Comparison of ENCODE assay signal across 8 cellular contexts in the genomic region with DNA sequence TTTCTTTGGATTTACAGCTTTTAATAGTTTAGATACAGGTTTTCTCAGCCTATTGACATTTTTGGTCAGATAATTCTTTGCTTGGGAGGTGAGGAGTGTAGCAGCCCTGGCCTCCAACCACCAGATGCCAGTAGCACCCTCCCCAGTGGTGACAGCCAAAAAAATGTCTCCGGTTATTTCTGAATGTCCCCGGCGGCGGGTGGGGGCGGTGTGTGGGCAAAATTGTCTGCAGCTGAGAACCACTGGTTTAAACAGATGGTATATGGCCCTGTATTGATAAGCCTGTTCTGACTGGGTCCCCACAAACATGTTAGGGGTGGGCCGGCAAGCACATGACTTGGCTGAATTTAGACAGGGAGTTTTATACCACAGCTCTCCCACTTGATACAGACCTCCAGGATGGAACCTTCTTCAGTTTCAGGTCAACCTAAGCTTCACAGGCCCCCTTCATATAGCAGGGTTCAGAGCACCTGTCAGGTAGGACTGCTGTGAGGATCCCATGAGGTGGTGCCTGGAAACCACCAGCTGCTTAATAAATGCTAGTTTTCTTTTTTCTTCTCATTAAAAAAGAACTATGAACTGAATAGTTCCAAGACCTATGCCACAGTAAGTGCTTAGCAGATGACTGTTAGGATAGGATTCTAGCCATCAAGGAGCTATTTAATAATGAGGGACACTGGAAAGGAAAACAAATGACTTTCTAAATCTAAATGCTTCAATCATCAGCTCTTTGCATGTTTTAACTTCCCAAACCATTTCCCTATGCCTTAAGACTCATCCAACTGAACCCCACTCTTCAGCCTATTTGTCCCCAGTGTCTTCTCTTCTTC.
A peak's percentile ranks its signal among the peaks of the same experiment; 100 is the strongest.
DNase-seq lines count a peak whose midpoint lies in the region; ATAC-seq and TF ChIP-seq lines count a peak whose summit lies in the region.

No MANE protein-coding gene starts in this region.

- no peak overlapping the region for H3K27ac Mint-ChIP-seq in nephron progenitor cell

- H3K36me3 Mint-ChIP-seq in nephron progenitor cell (ENCODE audit: low read depth), result peaks cover 67% of the 10 kb centered on the region

- peaks cover 4% of the 10 kb centered on the region for H3K27me3 Mint-ChIP-seq in nephron progenitor cell (ENCODE audit: low read depth, poor library complexity)

- H3K4me1 Mint-ChIP-seq in nephron progenitor cell, result peaks cover 35% of the 10 kb centered on the region

- TF ChIP-seq CTCF in AG09309 (IDR thresholded peaks at IDR 0.05; ENCODE audit: control insufficient read depth, insufficient read depth, low read depth, low read length, missing control alignments), result peak; percentile 19
- TF ChIP-seq CTCF in fibroblast of pulmonary artery (IDR thresholded peaks at IDR 0.05; ENCODE audit: low read length, missing control alignments), result peak; percentile 7
- TF ChIP-seq CTCF in nephron progenitor cell (IDR thresholded peaks at IDR 0.05), result no peak

- H3K9me3 Mint-ChIP-seq in nephron progenitor cell, result peaks cover 38% of the 10 kb centered on the region

- H3K4me3 Mint-ChIP-seq in nephron progenitor cell, result no peak overlapping the region

- H3K4me3 ChIP-seq in AG09309 (ENCODE audit: control insufficient read depth, low read depth, low read length) (no peak overlapping the region), fibroblast of pulmonary artery (replicated peaks; ENCODE audit: low read depth, low read length) (no peak overlapping the region)

- no peak for DNase-seq in AG09309 (ENCODE audit: low read depth)
- peak; percentile 66 to 68 for DNase-seq in activated CD4-positive, alpha-beta T cell treated with anti-CD3 and anti-CD28 coated beads, Interleukin-2, amount 50 U/mL, for 4 hours
- no peak for DNase-seq in fibroblast of pulmonary artery (ENCODE audit: low read depth)
- DNase-seq in stimulated activated CD4-positive, alpha-beta T cell treated with anti-CD3 and anti-CD28 coated beads, TNF-alpha, amount 100 ng/mL, for 48 hours (ENCODE audit: low read depth in 3 of 3), result peak in 2 of 3 donors; percentile 31 to 66
- DNase-seq in DMS79 (lab: John Stamatoyannopoulos, UW), result no peak
- DNase-seq in nephron progenitor cell, result no peak

- ATAC-seq in GM19438 (IDR thresholded peaks at IDR 0.05; ENCODE audit: low read depth, unreplicated experiment) (peak; percentile 83), HG03521 (IDR thresholded peaks at IDR 0.05; ENCODE audit: unreplicated experiment) (peak; percentile 90)

Comparison
In these comparisons a context has a peak if more than half of its experiments do, and no peak if none do; other contexts are left out.
1. DNase-seq: peak in activated CD4-positive, alpha-beta T cell treated with anti-CD3 and anti-CD28 coated beads, Interleukin-2, amount 50 U/mL, for 4 hours (2 of 2) and stimulated activated CD4-positive, alpha-beta T cell treated with anti-CD3 and anti-CD28 coated beads, TNF-alpha, amount 100 ng/mL, for 48 hours (2 of 3); none in AG09309 (single experiment), fibroblast of pulmonary artery (single experiment), DMS79 (single experiment) and nephron progenitor cell (single experiment).